In genomic region chr11:111419641-111420327, GRCh38 we compare ENCODE assay signal across 1 cellular context.
TF ChIP-seq lines count a peak whose summit lies in the region.

No MANE protein-coding gene starts in this region.

TF ChIP-seq in GM23338, 12 proteins besides CTCF, POLR2A, EP300 and RAD21 (continued from another document):
- TF ChIP-seq ZNF462 (CRISPR knock-in tag; IDR thresholded peaks at IDR 0.05) = no peak
